ENCODE assay signal across 1 cellular context in the genomic region with DNA sequence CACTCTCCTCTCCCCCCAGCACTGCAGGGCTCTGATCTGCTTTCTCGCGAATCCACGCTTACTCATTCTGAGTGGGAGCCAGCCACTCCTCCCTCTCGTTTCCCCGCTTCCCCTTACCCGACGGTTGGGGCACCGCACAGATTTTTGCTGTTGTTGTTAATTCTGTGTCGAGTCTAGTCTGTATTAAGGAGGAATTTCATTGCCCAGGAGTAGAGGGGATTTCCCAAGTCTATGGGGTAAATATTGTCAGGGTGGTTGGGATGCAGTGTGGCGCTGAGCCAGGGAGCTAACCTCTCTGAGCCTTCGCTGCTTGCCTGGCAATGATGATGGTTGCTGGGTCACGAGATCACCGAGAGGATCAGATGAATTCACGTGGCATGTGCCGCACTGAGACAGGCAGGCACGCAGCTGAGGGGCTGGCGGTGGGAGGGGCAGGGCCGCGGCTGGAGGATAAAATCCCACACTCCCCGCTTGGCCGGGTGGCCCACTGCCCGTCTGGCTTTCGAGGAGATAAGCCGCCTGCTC.
TF ChIP-seq lines count a peak whose summit lies in the region.

No MANE protein-coding gene starts in this region.

TF ChIP-seq in IMR-90, 13 proteins besides CTCF, POLR2A, EP300 and RAD21:
- TF ChIP-seq, protein P1, sequence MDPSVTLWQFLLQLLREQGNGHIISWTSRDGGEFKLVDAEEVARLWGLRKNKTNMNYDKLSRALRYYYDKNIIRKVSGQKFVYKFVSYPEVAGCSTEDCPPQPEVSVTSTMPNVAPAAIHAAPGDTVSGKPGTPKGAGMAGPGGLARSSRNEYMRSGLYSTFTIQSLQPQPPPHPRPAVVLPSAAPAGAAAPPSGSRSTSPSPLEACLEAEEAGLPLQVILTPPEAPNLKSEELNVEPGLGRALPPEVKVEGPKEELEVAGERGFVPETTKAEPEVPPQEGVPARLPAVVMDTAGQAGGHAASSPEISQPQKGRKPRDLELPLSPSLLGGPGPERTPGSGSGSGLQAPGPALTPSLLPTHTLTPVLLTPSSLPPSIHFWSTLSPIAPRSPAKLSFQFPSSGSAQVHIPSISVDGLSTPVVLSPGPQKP (IDR thresholded peaks at IDR 0.05; ENCODE audit: borderline replicate concordance, low read depth, low read length) = no peak
- TF ChIP-seq CHD1 (IDR thresholded peaks at IDR 0.05; ENCODE audit: low read depth, low read length) (no peak), RCOR1 (IDR thresholded peaks at IDR 0.05; ENCODE audit: insufficient replicate concordance, low read length) (no peak), RFX5 (IDR thresholded peaks at IDR 0.05; ENCODE audit: low read depth, low read length) (no peak), MXI1 (IDR thresholded peaks at IDR 0.05; ENCODE audit: borderline replicate concordance, low read depth, low read length) (peak; percentile 53; the same call in 1 of the 2 replicates), BHLHE40 (IDR thresholded peaks at IDR 0.05; ENCODE audit: low read depth, low read length) (peak; percentile 98), FOS (IDR thresholded peaks at IDR 0.05; ENCODE audit: low read depth, low read length) (no peak), MAZ (IDR thresholded peaks at IDR 0.05; ENCODE audit: borderline replicate concordance, low read depth, low read length) (peak; percentile 53; the same call in 1 of the 2 replicates), NFE2L2 (IDR thresholded peaks at IDR 0.05; ENCODE audit: low read depth, low read length) (no peak), MAFK (IDR thresholded peaks at IDR 0.05; ENCODE audit: low read depth, low read length) (no peak)
- TF ChIP-seq, protein P2, sequence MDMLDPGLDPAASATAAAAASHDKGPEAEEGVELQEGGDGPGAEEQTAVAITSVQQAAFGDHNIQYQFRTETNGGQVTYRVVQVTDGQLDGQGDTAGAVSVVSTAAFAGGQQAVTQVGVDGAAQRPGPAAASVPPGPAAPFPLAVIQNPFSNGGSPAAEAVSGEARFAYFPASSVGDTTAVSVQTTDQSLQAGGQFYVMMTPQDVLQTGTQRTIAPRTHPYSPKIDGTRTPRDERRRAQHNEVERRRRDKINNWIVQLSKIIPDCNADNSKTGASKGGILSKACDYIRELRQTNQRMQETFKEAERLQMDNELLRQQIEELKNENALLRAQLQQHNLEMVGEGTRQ (IDR thresholded peaks at IDR 0.05; ENCODE audit: low read depth, low read length) = peak; percentile 77
TF ChIP-seq in IMR-90: peak in this region for 4.
